Comparison of ENCODE assay signal across 21 cellular contexts in the genomic region with DNA sequence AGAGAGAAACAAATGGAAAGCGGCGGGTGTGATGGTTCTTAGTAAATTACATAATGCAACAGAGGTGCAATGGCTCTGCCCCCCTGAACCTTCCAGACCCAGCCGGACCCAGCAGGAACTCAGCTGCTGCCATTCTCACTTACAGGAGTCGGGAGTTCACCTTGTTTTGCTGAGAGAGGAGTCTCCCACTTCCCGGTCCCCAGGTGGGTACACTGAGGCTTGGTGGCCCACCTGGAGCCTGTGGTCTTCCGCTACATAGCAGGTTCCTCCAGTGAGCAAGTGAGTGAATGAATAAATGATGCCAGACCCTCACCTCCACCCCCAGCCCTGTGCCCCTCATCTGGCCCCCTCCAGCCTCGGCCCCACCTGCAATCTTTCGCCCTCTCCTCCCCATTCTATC. TPM values are rescaled to one million over a fixed set of nuclear protein-coding genes. Genes with fewer than 3 reads are reported as not detected.
DNase-seq lines count a peak whose midpoint lies in the region; ATAC-seq, FAIRE-seq and TF ChIP-seq lines count a peak whose summit lies in the region.
"Had no signal": no experiment of that assay in that cellular context is flagged by ENCODE, and none has a peak within 500 bp of the region (broad histone marks: within the 10 kb centered on the region; RNA-seq: fewer than 3 reads in every experiment).

No MANE protein-coding gene starts in this region.

- 92% methylated on average over 8 of the region's 8 CpGs; no CpG with 5 or more reads in 1 of the 2 donors for WGBS in transverse colon (ENCODE audit: low coverage in 1 of 2), 2 donors
- 82 to 90% (median 84%) methylated on average over 8 of the region's 8 CpGs for WGBS in small intestine, 3 donors

- TF ChIP-seq POLR2A in transverse colon (IDR thresholded peaks at IDR 0.05), result no peak

- CTCF ChIA-PET in WTC11 (lab: Charles Lee), result interaction anchor here (0.7 to 1.7 kb wide), 3 partner anchors 10 to 28 kb away, joined by 3 to 6 read pairs (median 6); partner anchors contain the start of gene BIN1

- no peak overlapping the region for H3K4me3 Mint-ChIP-seq in WTC11
- H3K4me3 Mint-ChIP-seq: activated CD8-positive, alpha-beta T cell treated with anti-CD3 and anti-CD28 coated beads for 36 hours; CD8-positive, alpha-beta memory T cell had no signal

- no peaks in the 10 kb centered on the region for H3K27me3 Mint-ChIP-seq in WTC11 (ENCODE audit: low read depth)
- H3K27me3 Mint-ChIP-seq: activated CD8-positive, alpha-beta T cell treated with anti-CD3 and anti-CD28 coated beads for 36 hours had no signal

- H3K36me3 ChIP-seq in kidney (ENCODE audit: control insufficient read depth in 1 of 2, insufficient read depth in 2 of 2, low read length in 2 of 2) (no peaks in the 10 kb centered on the region), transverse colon (no peaks in the 10 kb centered on the region), small intestine (ENCODE audit: control insufficient read depth in 2 of 2, insufficient read depth in 2 of 2, low read length in 2 of 2) (no peaks in the 10 kb centered on the region)
- H3K36me3 ChIP-seq: left lung had no signal

- H3K27ac ChIP-seq in kidney (ENCODE audit: low read depth in 2 of 2, low read length in 2 of 2) (peak overlapping the region; percentile 15 to 72), transverse colon (peak overlapping the region in 3 of 4 donors; percentile 28 to 47 (median 44)), small intestine (ENCODE audit: low read depth in 1 of 2, low read length in 1 of 2) (no peak overlapping the region)
- H3K27ac ChIP-seq: left lung had no signal

- H3K9me3 ChIP-seq in kidney (ENCODE audit: control insufficient read depth in 1 of 2, low read length in 2 of 2) (no peaks in the 10 kb centered on the region), transverse colon (no peaks in the 10 kb centered on the region), small intestine (ENCODE audit: control insufficient read depth, low read depth) (no peaks in the 10 kb centered on the region)
- H3K9me3 ChIP-seq: left lung had no signal

- no peak for DNase-seq in WTC11 (ENCODE audit: low spot score)
- peak; percentile 48 for DNase-seq in kidney
- DNase-seq in sciatic nerve (ENCODE audit: low spot score), result peak; percentile 33
- no peak for DNase-seq in transverse colon
- no peak for DNase-seq in small intestine
- DNase-seq in NCI-H1436 treated with DMSO at 0.1 percent for 48 hours (lab: John Stamatoyannopoulos, UW), result no peak
- DNase-seq: activated CD8-positive, alpha-beta T cell treated with anti-CD3 and anti-CD28 coated beads for 36 hours; activated naive CD4-positive, alpha-beta T cell; activated T-cell treated with anti-CD3 and anti-CD28 coated beads for 4 hours; amniotic stem cell; DMS53; GDM1; HCEC 1CT; midbrain; NCI-H187 treated with DMSO at 0.1 percent for 48 hours; T1000 had no signal

- TF ChIP-seq EP300 in transverse colon (IDR thresholded peaks at IDR 0.05; ENCODE audit: low read depth), result no peak

- POLR2A ChIA-PET in WTC11 (lab: Charles Lee), result no interaction called here

- peaks cover 41% of the 10 kb centered on the region for H3K4me1 Mint-ChIP-seq in WTC11
- H3K4me1 Mint-ChIP-seq: CD8-positive, alpha-beta memory T cell had no signal

- no peak overlapping the region for H3K4me3 ChIP-seq in kidney (ENCODE audit: low read length in 2 of 2)
- no peak overlapping the region for H3K4me3 ChIP-seq in transverse colon
- H3K4me3 ChIP-seq in small intestine (ENCODE audit: low read depth in 1 of 2, low read length in 2 of 2), result no peak overlapping the region
- H3K4me3 ChIP-seq: left lung had no signal

- no peak for ATAC-seq in WTC11
- ATAC-seq in sciatic nerve, result no peak
- no peak for ATAC-seq in HG03045 (IDR thresholded peaks at IDR 0.05; ENCODE audit: unreplicated experiment)
- ATAC-seq: activated CD8-positive, alpha-beta T cell treated with anti-CD3 and anti-CD28 coated beads for 36 hours; left lung; Right ventricle myocardium inferior had no signal

- in situ Hi-C loops in transverse colon (cut with MboI; ENCODE audit: low pct_ligation_motif_present in 1 of 4, low pct_unique_long_range_greater_than_20kb in 1 of 4, low sequenced_read_pairs in 3 of 4), result no loop called here

- FAIRE-seq in kidney (lab: Jason Lieb, UNC) (no peak), small intestine (lab: Jason Lieb, UNC) (no peak)
- FAIRE-seq: endothelial cell of umbilical vein had no signal

- H3K9ac ChIP-seq in kidney (ENCODE audit: low read length in 2 of 2), result no peak overlapping the region

- no peaks in the 10 kb centered on the region for H3K27me3 ChIP-seq in transverse colon
- H3K27me3 ChIP-seq in small intestine (ENCODE audit: control insufficient read depth in 2 of 2, insufficient read depth in 2 of 2, low read length in 2 of 2), result no peaks in the 10 kb centered on the region
- H3K27me3 ChIP-seq: left lung had no signal

- no peaks in the 10 kb centered on the region for H3K36me3 Mint-ChIP-seq in WTC11
- H3K36me3 Mint-ChIP-seq: CD8-positive, alpha-beta memory T cell had no signal

- intact Hi-C loops in kidney (cut with DNase I) (no loop called here), sciatic nerve (cut with DNase I) (no loop called here), transverse colon (cut with DNase I; ENCODE audit: low total_unique reads) (no loop called here)

- H3K9me3 Mint-ChIP-seq in WTC11, result no peaks in the 10 kb centered on the region
- H3K9me3 Mint-ChIP-seq: activated CD8-positive, alpha-beta T cell treated with anti-CD3 and anti-CD28 coated beads for 36 hours; CD8-positive, alpha-beta memory T cell had no signal

- H3K27ac Mint-ChIP-seq in WTC11, result peak overlapping the region; percentile 11; the same call in 1 of the 2 replicates
- H3K27ac Mint-ChIP-seq: activated CD8-positive, alpha-beta T cell treated with anti-CD3 and anti-CD28 coated beads for 36 hours had no signal

- TF ChIP-seq CTCF in WTC11 (IDR thresholded peaks at IDR 0.05) (no peak), kidney (IDR thresholded peaks at IDR 0.05; ENCODE audit: borderline replicate concordance, extremely low read depth, insufficient read depth) (no peak), transverse colon (IDR thresholded peaks at IDR 0.05) (no peak)

- H3K4me1 ChIP-seq in kidney (ENCODE audit: control insufficient read depth in 1 of 2, insufficient read depth in 1 of 2, low read depth in 1 of 2, low read length in 2 of 2) (peaks cover 40 to 47% of the 10 kb centered on the region in 2 donors), transverse colon (peaks cover 33 to 63% (median 52%) of the 10 kb centered on the region in 4 donors), small intestine (ENCODE audit: control insufficient read depth in 2 of 2, insufficient read depth in 1 of 2, low read depth in 1 of 2, low read length in 1 of 2) (peaks cover 4 to 13% of the 10 kb centered on the region in 2 donors)

TF ChIP-seq in WTC11, 78 proteins besides CTCF, POLR2A, EP300 and RAD21:
- TF ChIP-seq ZBTB21 (CRISPR knock-in tag; IDR thresholded peaks at IDR 0.05; ENCODE audit: borderline replicate concordance), result no peak
- TF ChIP-seq MYBL2 (CRISPR knock-in tag; IDR thresholded peaks at IDR 0.05), result no peak
- no peak for TF ChIP-seq CREM (CRISPR knock-in tag; IDR thresholded peaks at IDR 0.05)
- TF ChIP-seq KAT7 (CRISPR knock-in tag; IDR thresholded peaks at IDR 0.05; ENCODE audit: borderline replicate concordance), result no peak
- no peak for TF ChIP-seq CREB1 (CRISPR knock-in tag; IDR thresholded peaks at IDR 0.05)
- TF ChIP-seq ZNF121 (CRISPR knock-in tag; IDR thresholded peaks at IDR 0.05), result no peak
- TF ChIP-seq, protein P1, sequence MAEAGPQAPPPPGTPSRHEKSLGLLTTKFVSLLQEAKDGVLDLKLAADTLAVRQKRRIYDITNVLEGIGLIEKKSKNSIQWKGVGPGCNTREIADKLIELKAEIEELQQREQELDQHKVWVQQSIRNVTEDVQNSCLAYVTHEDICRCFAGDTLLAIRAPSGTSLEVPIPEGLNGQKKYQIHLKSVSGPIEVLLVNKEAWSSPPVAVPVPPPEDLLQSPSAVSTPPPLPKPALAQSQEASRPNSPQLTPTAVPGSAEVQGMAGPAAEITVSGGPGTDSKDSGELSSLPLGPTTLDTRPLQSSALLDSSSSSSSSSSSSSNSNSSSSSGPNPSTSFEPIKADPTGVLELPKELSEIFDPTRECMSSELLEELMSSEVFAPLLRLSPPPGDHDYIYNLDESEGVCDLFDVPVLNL (CRISPR knock-in tag; IDR thresholded peaks at IDR 0.05; ENCODE audit: borderline replicate concordance, low read depth), result no peak
- TF ChIP-seq RELA (CRISPR knock-in tag; IDR thresholded peaks at IDR 0.05; ENCODE audit: borderline replicate concordance), result no peak
- TF ChIP-seq TCF7 (CRISPR knock-in tag; IDR thresholded peaks at IDR 0.05; ENCODE audit: low read depth), result no peak
- TF ChIP-seq ZNF219 (CRISPR knock-in tag; IDR thresholded peaks at IDR 0.05; ENCODE audit: borderline replicate concordance), result no peak
- no peak for TF ChIP-seq NFATC4 (CRISPR knock-in tag; IDR thresholded peaks at IDR 0.05)
- no peak for TF ChIP-seq ZNF263 (CRISPR knock-in tag; IDR thresholded peaks at IDR 0.05; ENCODE audit: low read depth)
- no peak for TF ChIP-seq IRF2 (CRISPR knock-in tag; IDR thresholded peaks at IDR 0.05; ENCODE audit: borderline replicate concordance, low read depth)
TF ChIP-seq in WTC11: peak in this region for 0.

RNA-seq across cellular contexts. Expression of gene BIN1, which starts 11.2 kb away (rescaled TPM):
- 38.9 to 42.5 TPM (median 41.6 TPM) in 3 replicates for total RNA-seq in WTC11 (2021)
- 121 TPM for total RNA-seq in kidney
- polyA plus RNA-seq in kidney (ENCODE audit: insufficient read depth, low read depth, low replicate concordance), result 167 TPM
- 62.8 TPM for total RNA-seq in sciatic nerve
- 10 to 100 TPM; 33.3 to 39.7 (median 38.4) TPM for total RNA-seq in transverse colon
- polyA plus RNA-seq in small intestine, result 10 to 100 TPM in 2 of 3 donors, 1 to 10 TPM in 1; 6.7 to 40.7 (median 16.8) TPM

Comparison
In these comparisons a context has a peak if more than half of its experiments do, and no peak if none do; other contexts are left out.
1. DNase-seq: peak in kidney (single experiment) and sciatic nerve (single experiment); none in WTC11 (single experiment), transverse colon (single experiment), small intestine (single experiment) and NCI-H1436 treated with DMSO at 0.1 percent for 48 hours (single experiment).
2. H3K27ac ChIP-seq: peak in kidney (2 of 2) and transverse colon (3 of 4); none in small intestine (0 of 2).